In genomic region chr19:7179917-7180306, GRCh38 we compare ENCODE assay signal across 1 cellular context.
A peak's percentile ranks its signal among the peaks of the same experiment; 100 is the strongest.
TF ChIP-seq lines count a peak whose summit lies in the region.

No MANE protein-coding gene starts in this region.

TF ChIP-seq in HEK293, 187 proteins besides CTCF, POLR2A, EP300 and RAD21 (continued from another document):
- TF ChIP-seq REST (tag by site-specific recombination; IDR thresholded peaks at IDR 0.05) (no peak), ZNF585B (tag by site-specific recombination; IDR thresholded peaks at IDR 0.05) (no peak), ZNF626 (tag by site-specific recombination; IDR thresholded peaks at IDR 0.05) (no peak), ZNF2 (tag by site-specific recombination; IDR thresholded peaks at IDR 0.05) (no peak), MZF1 (tag by site-specific recombination; IDR thresholded peaks at IDR 0.05; ENCODE audit: borderline replicate concordance) (no peak), KLF16 (tag by site-specific recombination; IDR thresholded peaks at IDR 0.05) (no peak), ZNF426 (tag by site-specific recombination; IDR thresholded peaks at IDR 0.05) (no peak), SETDB1 (IDR thresholded peaks at IDR 0.05; ENCODE audit: insufficient read length, low read length) (no peak), RBAK (tag by site-specific recombination; IDR thresholded peaks at IDR 0.05) (peak; percentile 100), ZNF266 (tag by site-specific recombination; IDR thresholded peaks at IDR 0.05; ENCODE audit: low read depth) (no peak), PRDM10 (tag by site-specific recombination; IDR thresholded peaks at IDR 0.05) (0 out of 2 replicates have a peak, but pooled peaks have one; percentile 2)
